In genomic region chr11:133999355-133999754, GRCh38 we compare ENCODE assay signal across 15 cellular contexts.
"Had no signal": no experiment of that assay in that cellular context is flagged by ENCODE, and none has a peak within 500 bp of the region (broad histone marks: within the 10 kb centered on the region; RNA-seq: fewer than 3 reads in every experiment).

No MANE protein-coding gene starts in this region.

- H3K27me3 ChIP-seq: heart left ventricle, neutrophil, ovary, right atrium auricular region, thyroid gland had no signal

- H3K4me1 ChIP-seq: psoas muscle, thyroid gland had no signal

- ATAC-seq: activated naive CD4-positive, alpha-beta T cell treated with anti-CD3 and anti-CD28 coated beads, Interleukin-2, amount 50 U/mL, for 72 hours; activated T-helper 17 cell treated with anti-CD3 and anti-CD28 coated beads, Interleukin-2, amount 50 U/mL, for 72 hours; heart left ventricle; left cardiac atrium; natural killer cell treated with Interleukin-12 subunit alpha and Interleukin-12 subunit beta and Interleukin-15 and Interleukin-18, amount 100 ng/mL, for 72 hours; psoas muscle; WTC11 had no signal

- DNase-seq: activated T-cell treated with anti-CD3 and anti-CD28 coated beads, Interleukin-2, amount 50 U/mL, for 1 hour; left cardiac atrium; ovary; psoas muscle; stimulated activated CD4-positive, alpha-beta T cell treated with anti-CD3 and anti-CD28 coated beads, Interleukin-12 subunit alpha, Interleukin-12 subunit beta, amount 100 ng/mL, for 4 hours; stimulated activated CD4-positive, alpha-beta T cell treated with anti-CD3 and anti-CD28 coated beads, Interleukin-4, amount 100 ng/mL, for 4 hours; substantia nigra; thyroid gland had no signal

- H3K4me3 ChIP-seq: heart left ventricle, ovary, psoas muscle, right atrium auricular region, thyroid gland had no signal

- H3K27ac ChIP-seq: heart left ventricle, neutrophil, ovary, psoas muscle, right atrium auricular region, thyroid gland had no signal

- H3K36me3 ChIP-seq: heart left ventricle, neutrophil, ovary, right atrium auricular region, thyroid gland had no signal

- H3K9me3 ChIP-seq: heart left ventricle, neutrophil, ovary, psoas muscle, right atrium auricular region, thyroid gland had no signal
